In genomic region chr6:70886661-70887060, GRCh38 we compare ENCODE assay signal across 18 cellular contexts.
DNase-seq lines count a peak whose midpoint lies in the region; ATAC-seq and TF ChIP-seq lines count a peak whose summit lies in the region.
"Had no signal": no experiment of that assay in that cellular context is flagged by ENCODE, and none has a peak within 500 bp of the region (broad histone marks: within the 10 kb centered on the region; RNA-seq: fewer than 3 reads in every experiment).

No MANE protein-coding gene starts in this region.

- WGBS in psoas muscle, 3 donors: 45 to 54% (median 52%) methylated on average over 2 of the region's 2 CpGs

- peaks cover 6% of the 10 kb centered on the region for H3K4me1 Mint-ChIP-seq in stimulated activated naive CD8-positive, alpha-beta T cell treated with anti-CD3 and anti-CD28 coated beads, Interleukin-15, amount 100 ng/mL, for 72 hours
- H3K4me1 Mint-ChIP-seq: CD14-positive monocyte had no signal

- H3K4me1 ChIP-seq in mucosa of descending colon (ENCODE audit: low read depth) (no peaks in the 10 kb centered on the region), psoas muscle (peaks cover 7% of the 10 kb centered on the region)

- no peak overlapping the region for H3K4me3 Mint-ChIP-seq in stimulated activated naive CD8-positive, alpha-beta T cell treated with anti-CD3 and anti-CD28 coated beads, Interleukin-15, amount 100 ng/mL, for 72 hours
- H3K4me3 Mint-ChIP-seq: CD14-positive monocyte; CD8-positive, alpha-beta T cell had no signal

- H3K9me3 Mint-ChIP-seq in stimulated activated naive CD8-positive, alpha-beta T cell treated with anti-CD3 and anti-CD28 coated beads, Interleukin-15, amount 100 ng/mL, for 72 hours: no peaks in the 10 kb centered on the region
- H3K9me3 Mint-ChIP-seq: CD8-positive, alpha-beta T cell had no signal

- no peaks in the 10 kb centered on the region for H3K27me3 ChIP-seq in psoas muscle (ENCODE audit: insufficient read depth in 3 of 3, low read length in 2 of 3)

- H3K27ac Mint-ChIP-seq in stimulated activated naive CD8-positive, alpha-beta T cell treated with anti-CD3 and anti-CD28 coated beads, Interleukin-15, amount 100 ng/mL, for 72 hours: no peak overlapping the region
- H3K27ac Mint-ChIP-seq: CD14-positive monocyte; CD8-positive, alpha-beta T cell had no signal

- no peak for TF ChIP-seq CTCF in mucosa of descending colon (IDR thresholded peaks at IDR 0.05)
- no peak for TF ChIP-seq CTCF in psoas muscle (IDR thresholded peaks at IDR 0.05)

- no peak overlapping the region for H3K27ac ChIP-seq in psoas muscle
- H3K27ac ChIP-seq: 22Rv1, GM23248 had no signal

- H3K36me3 ChIP-seq in mucosa of descending colon (ENCODE audit: low read depth) (no peaks in the 10 kb centered on the region), psoas muscle (ENCODE audit: insufficient read depth in 1 of 2, low read depth in 1 of 2) (no peaks in the 10 kb centered on the region)

- DNase-seq in stimulated activated naive CD8-positive, alpha-beta T cell treated with anti-CD3 and anti-CD28 coated beads, Interleukin-15, amount 100 ng/mL, for 72 hours: no peak
- no peak for DNase-seq in stimulated activated naive CD8-positive, alpha-beta T cell treated with anti-CD3 and anti-CD28 coated beads, Interleukin-15, Interleukin-2, amounts not matched to agents 100 U/mL and 50 U/mL, for 24 hours
- DNase-seq in mucosa of descending colon (peak in 1 of 3 donors; percentile 22), psoas muscle (no peak), globus pallidus (ENCODE audit: low spot score) (no peak), NCI-H2171 (lab: John Stamatoyannopoulos, UW) (no peak)
- DNase-seq: CD8-positive, alpha-beta T cell; COR-L47; DMS153; DMS79 treated with DMSO at 0.1 percent for 48 hours; EL; GF-D8; GM23248; H7 had no signal

- intact Hi-C loops in mucosa of descending colon (cut with DNase I, micrococcal nuclease) (loop anchor here in 1 of 2 donors (5.0 kb wide), 1 partner anchor 179 kb away; no protein-coding TSS in a partner anchor), psoas muscle (cut with DNase I) (loop anchor here in 1 of 2 donors (10.0 kb wide), 1 partner anchor 342 kb away; no protein-coding TSS in a partner anchor)

- no peaks in the 10 kb centered on the region for H3K9me3 ChIP-seq in mucosa of descending colon
- no peaks in the 10 kb centered on the region for H3K9me3 ChIP-seq in psoas muscle

- H3K27me3 Mint-ChIP-seq in stimulated activated naive CD8-positive, alpha-beta T cell treated with anti-CD3 and anti-CD28 coated beads, Interleukin-15, amount 100 ng/mL, for 72 hours: peaks cover 8% of the 10 kb centered on the region

- peak; percentile 29 for ATAC-seq in stimulated activated naive CD8-positive, alpha-beta T cell treated with anti-CD3 and anti-CD28 coated beads, Interleukin-15, amount 100 ng/mL, for 72 hours
- no peak for ATAC-seq in stimulated activated naive CD8-positive, alpha-beta T cell treated with anti-CD3 and anti-CD28 coated beads, Interleukin-15, Interleukin-2, amounts not matched to agents 100 U/mL and 50 U/mL, for 24 hours
- ATAC-seq in mucosa of descending colon: peak; percentile 86
- ATAC-seq in psoas muscle: peak; percentile 50 to 73 (median 66)
- no peak for ATAC-seq in GM19467 (IDR thresholded peaks at IDR 0.05; ENCODE audit: unreplicated experiment)
- ATAC-seq in GM18858 (IDR thresholded peaks at IDR 0.05; ENCODE audit: unreplicated experiment): no peak
- ATAC-seq: CD8-positive, alpha-beta T cell had no signal

- H3K4me3 ChIP-seq in mucosa of descending colon: no peak overlapping the region
- H3K4me3 ChIP-seq in psoas muscle: no peak overlapping the region
- H3K4me3 ChIP-seq: GM23248 had no signal

Comparison
In these comparisons a context has a peak if more than half of its experiments do, and no peak if none do; other contexts are left out.
1. ATAC-seq: peak in stimulated activated naive CD8-positive, alpha-beta T cell treated with anti-CD3 and anti-CD28 coated beads, Interleukin-15, amount 100 ng/mL, for 72 hours (single experiment), mucosa of descending colon (single experiment) and psoas muscle (4 of 4); none in stimulated activated naive CD8-positive, alpha-beta T cell treated with anti-CD3 and anti-CD28 coated beads, Interleukin-15, Interleukin-2, amounts not matched to agents 100 U/mL and 50 U/mL, for 24 hours (single experiment), GM19467 (single experiment) and GM18858 (single experiment).